ENCODE assay signal across 26 cellular contexts in the genomic region with DNA sequence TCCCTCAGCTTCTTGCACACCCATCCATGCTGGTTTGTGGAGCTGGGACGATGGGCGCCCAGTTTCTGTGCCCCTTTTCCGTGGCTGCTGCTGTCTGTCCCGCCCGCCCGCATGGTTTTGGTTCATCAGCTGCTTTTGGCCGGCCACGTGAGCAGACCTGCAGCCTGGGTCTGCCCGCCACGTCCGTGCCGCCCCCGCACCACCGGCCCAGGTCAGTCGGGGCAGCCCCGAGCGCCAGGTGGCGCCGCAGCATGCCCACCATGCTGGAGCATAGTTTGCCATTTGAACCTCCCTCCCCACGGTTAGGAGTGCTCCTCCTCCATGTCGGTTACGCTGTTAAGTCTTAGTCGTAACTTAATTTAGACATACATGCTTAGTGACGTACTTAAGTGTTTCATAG. TPM values are rescaled to one million over a fixed set of nuclear protein-coding genes. Genes with fewer than 3 reads are reported as not detected.
DNase-seq lines count a peak whose midpoint lies in the region; ATAC-seq and TF ChIP-seq lines count a peak whose summit lies in the region.
"Had no signal": no experiment of that assay in that cellular context is flagged by ENCODE, and none has a peak within 500 bp of the region (broad histone marks: within the 10 kb centered on the region; RNA-seq: fewer than 3 reads in every experiment).

No MANE protein-coding gene starts in this region.

- peaks cover 84% of the 10 kb centered on the region for H3K36me3 Mint-ChIP-seq in GM23338 (ENCODE audit: low read depth)
- H3K36me3 Mint-ChIP-seq in endodermal cell (ENCODE audit: low read depth) = peaks cover 53% of the 10 kb centered on the region
- peaks cover 18% of the 10 kb centered on the region for H3K36me3 Mint-ChIP-seq in progenitor cell of endocrine pancreas (ENCODE audit: insufficient read depth)
- H3K36me3 Mint-ChIP-seq in naive thymus-derived CD8-positive, alpha-beta T cell = peaks cover 0 to 76% (median 14%) of the 10 kb centered on the region in 3 donors
- H3K36me3 Mint-ChIP-seq: IgD-negative memory B cell had no signal

- H3K4me1 ChIP-seq in GM23338 (ENCODE audit: insufficient read depth) (no peaks in the 10 kb centered on the region; the same call in 1 of the 2 replicates), OCI-LY7 (ENCODE audit: insufficient read depth, low read length, poor library complexity, severe bottlenecking) (no peaks in the 10 kb centered on the region), endodermal cell (ENCODE audit: control insufficient read depth, insufficient read depth, low read length) (no peaks in the 10 kb centered on the region)
- H3K4me1 ChIP-seq: HAP-1 had no signal

- H2AFZ ChIP-seq in GM23338 (no peak overlapping the region), OCI-LY7 (ENCODE audit: low read length) (no peak overlapping the region)

- H3F3A ChIP-seq in GM23338 (replicated peaks; ENCODE audit: low read depth) = peaks cover 47% of the 10 kb centered on the region

- no peaks in the 10 kb centered on the region for H3K9me2 ChIP-seq in GM23338 (ENCODE audit: insufficient read depth)
- H3K9me2 ChIP-seq in OCI-LY7 (ENCODE audit: insufficient read depth, low read length) = no peaks in the 10 kb centered on the region

- DNase-seq in GM23338 (ENCODE audit: low spot score) (no peak), OCI-LY7 (ENCODE audit: low spot score) (no peak), endodermal cell (no peak), progenitor cell of endocrine pancreas (ENCODE audit: low spot score, unreplicated experiment) (no peak), NCI-H128 (lab: John Stamatoyannopoulos, UW; ENCODE audit: unreplicated experiment) (no peak), NCI-H524 treated with DMSO at 0.1 percent for 48 hours (lab: John Stamatoyannopoulos, UW) (no peak)
- no peak for DNase-seq in activated CD8-positive, alpha-beta memory T cell treated with anti-CD3 and anti-CD28 coated beads, Interleukin-2, amount 50 U/mL, for 48 hours
- no peak for DNase-seq in naive thymus-derived CD8-positive, alpha-beta T cell
- DNase-seq: activated CD4-positive, alpha-beta T cell treated with anti-CD3 and anti-CD28 coated beads for 48 hours; activated naive CD4-positive, alpha-beta T cell; activated T-cell treated with anti-CD3 and anti-CD28 coated beads, Interleukin-2, amount 50 U/mL, for 4 hours; brain microvascular endothelial cell; heart right ventricle; mammary epithelial cell; NCI-H1092 treated with DMSO at 0.1 percent for 48 hours; NCI-H2029 treated with DMSO at 0.1 percent for 48 hours; NCI-H2227 treated with DMSO at 0.1 percent for 48 hours; NCI-H774; posterior cingulate gyrus; stimulated activated CD4-positive, alpha-beta T cell treated with anti-CD3 and anti-CD28 coated beads, Interleukin-15, amount 100 ng/mL, for 24 hours; stimulated activated naive CD4-positive, alpha-beta T cell treated with Interleukin-2 at 50 U/mL for 16 hours had no signal

- no peak overlapping the region for H3K4me3 Mint-ChIP-seq in GM23338
- no peak overlapping the region for H3K4me3 Mint-ChIP-seq in endodermal cell
- H3K4me3 Mint-ChIP-seq in progenitor cell of endocrine pancreas (ENCODE audit: low read depth) = no peak overlapping the region
- no peak overlapping the region for H3K4me3 Mint-ChIP-seq in naive thymus-derived CD8-positive, alpha-beta T cell
- H3K4me3 Mint-ChIP-seq: activated T-cell treated with anti-CD3 and anti-CD28 coated beads, Interleukin-2, amount 50 U/mL, for 4 hours had no signal

- CTCF ChIA-PET in OCI-LY7 (lab: Charles Lee; ENCODE audit: unreplicated experiment) = no interaction called here

- ATAC-seq in GM23338 = peak; percentile 32
- ATAC-seq in naive thymus-derived CD8-positive, alpha-beta T cell = no peak
- ATAC-seq: activated T-cell treated with anti-CD3 and anti-CD28 coated beads, Interleukin-2, amount 50 U/mL, for 4 hours; heart right ventricle had no signal

- H3K27ac Mint-ChIP-seq in GM23338 = no peak overlapping the region; the same call in 1 of the 2 replicates
- H3K27ac Mint-ChIP-seq in endodermal cell = peak overlapping the region; percentile 69
- H3K27ac Mint-ChIP-seq in progenitor cell of endocrine pancreas = peak overlapping the region; percentile 30
- no peak overlapping the region for H3K27ac Mint-ChIP-seq in naive thymus-derived CD8-positive, alpha-beta T cell

- TF ChIP-seq CTCF in GM23338 (conservative IDR thresholded peaks at IDR 0.05; ENCODE audit: low read depth in 2 of 2) = peak; percentile 29 to 58
- peak; percentile 53 for TF ChIP-seq CTCF in OCI-LY7 (conservative IDR thresholded peaks at IDR 0.05; ENCODE audit: low read length)
- TF ChIP-seq CTCF in endodermal cell (conservative IDR thresholded peaks at IDR 0.05) = peak; percentile 37
- TF ChIP-seq CTCF in progenitor cell of endocrine pancreas (IDR thresholded peaks at IDR 0.05; ENCODE audit: unreplicated experiment) = no peak

- H3K4me1 Mint-ChIP-seq in GM23338 = peaks cover 30% of the 10 kb centered on the region
- no peaks in the 10 kb centered on the region for H3K4me1 Mint-ChIP-seq in endodermal cell
- H3K4me1 Mint-ChIP-seq in progenitor cell of endocrine pancreas (ENCODE audit: low read depth) = peaks cover 20% of the 10 kb centered on the region
- peaks cover 0 to 6% (median 0%) of the 10 kb centered on the region in 4 donors for H3K4me1 Mint-ChIP-seq in naive thymus-derived CD8-positive, alpha-beta T cell

- H3K9me3 Mint-ChIP-seq in GM23338 (no peaks in the 10 kb centered on the region), endodermal cell (no peaks in the 10 kb centered on the region), progenitor cell of endocrine pancreas (ENCODE audit: low read depth) (no peaks in the 10 kb centered on the region)
- H3K9me3 Mint-ChIP-seq in naive thymus-derived CD8-positive, alpha-beta T cell = no peaks in the 10 kb centered on the region
- H3K9me3 Mint-ChIP-seq: activated T-cell treated with anti-CD3 and anti-CD28 coated beads, Interleukin-2, amount 50 U/mL, for 4 hours; IgD-negative memory B cell had no signal

- H3K9ac ChIP-seq in endodermal cell (ENCODE audit: extremely low read depth, low read length, poor library complexity, severe bottlenecking) = no peak overlapping the region

- BruUV-seq in OCI-LY7 (replicated peaks; lab: Mats Ljungman, UMichigan) = TSS peak; percentile 22

- H3K36me3 ChIP-seq in GM23338 (ENCODE audit: insufficient read depth) (peaks cover 49% of the 10 kb centered on the region), OCI-LY7 (ENCODE audit: insufficient read depth, low read length) (peaks cover 94% of the 10 kb centered on the region), endodermal cell (ENCODE audit: control insufficient read depth, insufficient read depth, low read length) (peaks cover 84% of the 10 kb centered on the region)

- H3K27ac ChIP-seq in GM23338 (ENCODE audit: low read depth) = 0 out of 2 replicates have a peak overlapping the region, but pooled peaks have one; percentile 55
- H3K27ac ChIP-seq in OCI-LY7 (ENCODE audit: low read depth, low read length, poor library complexity, severe bottlenecking) = no peak overlapping the region
- no peak overlapping the region for H3K27ac ChIP-seq in endodermal cell (ENCODE audit: low read depth, low read length)
- H3K27ac ChIP-seq: brain microvascular endothelial cell, epithelial cell of prostate, heart right ventricle, thoracic aorta had no signal

- no peak overlapping the region for H3K4me2 ChIP-seq in GM23338
- no peak overlapping the region for H3K4me2 ChIP-seq in OCI-LY7 (ENCODE audit: low read length)

- POLR2A ChIA-PET in OCI-LY7 (lab: Charles Lee) = no interaction called here
- POLR2A ChIA-PET in naive thymus-derived CD8-positive, alpha-beta T cell (lab: Charles Lee) = no interaction called here

- H3K79me2 ChIP-seq in GM23338 (replicated peaks; ENCODE audit: insufficient read depth) = peaks cover 79% of the 10 kb centered on the region
- H3K79me2 ChIP-seq in OCI-LY7 (ENCODE audit: insufficient read depth, low read depth, low read length) = peaks cover 4% of the 10 kb centered on the region; the same call in 1 of the 2 replicates

- H3K9me3 ChIP-seq in OCI-LY7 (ENCODE audit: low read length) = no peaks in the 10 kb centered on the region
- H3K9me3 ChIP-seq in endodermal cell (ENCODE audit: control insufficient read depth, low read length) = no peaks in the 10 kb centered on the region
- H3K9me3 ChIP-seq: HAP-1, heart right ventricle, thoracic aorta had no signal

- no peaks in the 10 kb centered on the region for H3K27me3 ChIP-seq in GM23338 (ENCODE audit: insufficient read depth)
- no peaks in the 10 kb centered on the region for H3K27me3 ChIP-seq in endodermal cell (ENCODE audit: control insufficient read depth, insufficient read depth, low read length, poor library complexity, severe bottlenecking)
- H3K27me3 ChIP-seq: brain microvascular endothelial cell, heart right ventricle had no signal

- intact Hi-C loops in OCI-LY7 (cut with micrococcal nuclease; ENCODE audit: unreplicated experiment) = no loop called here

- WGBS in endodermal cell (ENCODE audit: insufficient coverage in 1 of 2, insufficient read length in 1 of 2), 2 experiments = 93% methylated on average over 16 to 24 of the region's 24 CpGs

- H3K27me3 Mint-ChIP-seq in GM23338 (ENCODE audit: insufficient read depth, low read depth, poor library complexity) (peaks cover 4% of the 10 kb centered on the region), endodermal cell (ENCODE audit: insufficient read depth) (no peaks in the 10 kb centered on the region), progenitor cell of endocrine pancreas (no peaks in the 10 kb centered on the region)
- H3K27me3 Mint-ChIP-seq in naive thymus-derived CD8-positive, alpha-beta T cell = no peaks in the 10 kb centered on the region
- H3K27me3 Mint-ChIP-seq: IgD-negative memory B cell had no signal

- H4K20me1 ChIP-seq in GM23338 (replicated peaks; ENCODE audit: insufficient read depth) (peaks cover 50% of the 10 kb centered on the region), OCI-LY7 (ENCODE audit: insufficient read depth, low read length) (peaks cover 9% of the 10 kb centered on the region; the same call in 1 of the 2 replicates)

- H3K4me3 ChIP-seq in GM23338 = no peak overlapping the region
- H3K4me3 ChIP-seq in OCI-LY7 (ENCODE audit: low read depth, low read length, poor library complexity, severe bottlenecking) = no peak overlapping the region
- no peak overlapping the region for H3K4me3 ChIP-seq in endodermal cell (ENCODE audit: low read length)
- H3K4me3 ChIP-seq: HAP-1, heart right ventricle, thoracic aorta had no signal

RNA-seq across cellular contexts. Expression of a gene that starts 15.3 kb away (rescaled TPM):
- 2,953 and 3,723 TPM in 2 replicates for total RNA-seq in GM23338 (2014; rRNA removed; shearing (Covaris generic))
- polyA plus RNA-seq in GM23338 (2016; fragmentation: Nextera tagmentation; extraction: Ambion mirVana) = 3,861 and 4,267 TPM in 2 replicates
- total RNA-seq in OCI-LY7 (2014; rRNA removed; shearing (Covaris generic)) = 2,068 and 2,241 TPM in 2 replicates
- total RNA-seq in OCI-LY7 (2022) (1,654 and 1,860 TPM in 2 replicates), endodermal cell (1,000 to 10,000 TPM; 1,298 to 1,321 TPM), progenitor cell of endocrine pancreas (917 and 938 TPM in 2 replicates)
- polyA plus RNA-seq in endodermal cell (2013, experiment 1 of 2) = 2,005 TPM
- polyA plus RNA-seq in endodermal cell (2013, experiment 2 of 2) = 1,939 TPM
- 1,000 to 10,000 TPM; 1,886 to 1,928 TPM for total RNA-seq in naive thymus-derived CD8-positive, alpha-beta T cell
- 1,000 to 10,000 TPM; 3,438 to 4,304 (median 3,489) TPM for polyA plus RNA-seq in naive thymus-derived CD8-positive, alpha-beta T cell

RNA-seq across cellular contexts. Expression of a gene that starts 15.6 kb away (rescaled TPM):
- total RNA-seq in GM23338 (2014; rRNA removed; shearing (Covaris generic)) = 180 and 194 TPM in 2 replicates
- 44.1 and 48.1 TPM in 2 replicates for polyA plus RNA-seq in GM23338 (2016; fragmentation: Nextera tagmentation; extraction: Ambion mirVana)
- 170 and 210 TPM in 2 replicates for total RNA-seq in OCI-LY7 (2014; rRNA removed; shearing (Covaris generic))
- total RNA-seq in OCI-LY7 (2022) (373 and 383 TPM in 2 replicates), endodermal cell (100 to 1,000 TPM; 154 to 179 TPM), progenitor cell of endocrine pancreas (131 and 136 TPM in 2 replicates)
- polyA plus RNA-seq in endodermal cell (2013, experiment 1 of 2) = 94.3 TPM
- polyA plus RNA-seq in endodermal cell (2013, experiment 2 of 2) = 85.7 TPM
- 100 to 1,000 TPM; 166 TPM for total RNA-seq in naive thymus-derived CD8-positive, alpha-beta T cell
- polyA plus RNA-seq in naive thymus-derived CD8-positive, alpha-beta T cell = 1 to 10 TPM; 5.9 to 8.5 (median 7.5) TPM

RNA-seq across cellular contexts. Expression of a gene that starts 21.6 kb away (rescaled TPM):
- total RNA-seq in GM23338 (2014; rRNA removed; shearing (Covaris generic)) = 21.5 and 27.3 TPM in 2 replicates
- 33.6 and 36.9 TPM in 2 replicates for polyA plus RNA-seq in GM23338 (2016; fragmentation: Nextera tagmentation; extraction: Ambion mirVana)
- 9.7 and 14.4 TPM in 2 replicates for total RNA-seq in OCI-LY7 (2014; rRNA removed; shearing (Covaris generic))
- total RNA-seq in OCI-LY7 (2022) (17.6 and 27.5 TPM in 2 replicates), endodermal cell (10 to 100 TPM; 38.4 to 49.6 TPM), progenitor cell of endocrine pancreas (47.0 and 48.5 TPM in 2 replicates)
- 35.0 TPM for polyA plus RNA-seq in endodermal cell (2013, experiment 1 of 2)
- 29.8 TPM for polyA plus RNA-seq in endodermal cell (2013, experiment 2 of 2)
- 10 to 100 TPM; 14.0 to 18.0 TPM for total RNA-seq in naive thymus-derived CD8-positive, alpha-beta T cell
- 10 to 100 TPM; 29.4 to 33.6 (median 30.7) TPM for polyA plus RNA-seq in naive thymus-derived CD8-positive, alpha-beta T cell

RNA-seq across cellular contexts. Expression of a gene that starts 27.0 kb away (rescaled TPM):
- total RNA-seq in GM23338 (2014; rRNA removed; shearing (Covaris generic)) = 14.3 and 18.3 TPM in 2 replicates
- 1.4 TPM in 2 replicates for polyA plus RNA-seq in GM23338 (2016; fragmentation: Nextera tagmentation; extraction: Ambion mirVana)
- total RNA-seq in OCI-LY7 (2014; rRNA removed; shearing (Covaris generic)) = 0.23 and 0.57 TPM in 2 replicates
- total RNA-seq in OCI-LY7 (2022) = 2.4 and 5.5 TPM in 2 replicates
- total RNA-seq in endodermal cell = under 1 TPM; 0.38 to 0.57 TPM
- polyA plus RNA-seq in endodermal cell (2013, experiment 1 of 2) = 23.2 TPM
- polyA plus RNA-seq in endodermal cell (2013, experiment 2 of 2) = 22.1 TPM
- total RNA-seq in progenitor cell of endocrine pancreas = 5.2 and 5.8 TPM in 2 replicates
- under 1 TPM; 0.08 to 0.29 TPM for total RNA-seq in naive thymus-derived CD8-positive, alpha-beta T cell
- not detected for polyA plus RNA-seq in naive thymus-derived CD8-positive, alpha-beta T cell
- total RNA-seq: RPMI7951 had no signal

RNA-seq across cellular contexts. Expression of a gene that starts 39.2 kb away (rescaled TPM):
- total RNA-seq in GM23338 (2014; rRNA removed; shearing (Covaris generic)) = 128 and 132 TPM in 2 replicates
- polyA plus RNA-seq in GM23338 (2016; fragmentation: Nextera tagmentation; extraction: Ambion mirVana) = 201 and 203 TPM in 2 replicates
- 125 and 132 TPM in 2 replicates for total RNA-seq in OCI-LY7 (2014; rRNA removed; shearing (Covaris generic))
- 147 and 148 TPM in 2 replicates for total RNA-seq in OCI-LY7 (2022)
- 10 to 100 TPM; 57.0 to 62.5 TPM for total RNA-seq in endodermal cell
- polyA plus RNA-seq in endodermal cell (2013, experiment 1 of 2) = 87.8 TPM
- polyA plus RNA-seq in endodermal cell (2013, experiment 2 of 2) = 64.6 TPM
- 56.8 and 62.4 TPM in 2 replicates for total RNA-seq in progenitor cell of endocrine pancreas
- total RNA-seq in naive thymus-derived CD8-positive, alpha-beta T cell = 10 to 100 TPM; 65.3 to 74.3 TPM
- 100 to 1,000 TPM; 211 to 233 (median 215) TPM for polyA plus RNA-seq in naive thymus-derived CD8-positive, alpha-beta T cell

Comparison
In these comparisons a context has a peak if more than half of its experiments do, and no peak if none do; other contexts are left out.
1. H3K27ac Mint-ChIP-seq: peak in endodermal cell (single experiment) and progenitor cell of endocrine pancreas (single experiment); none in GM23338 (single experiment) and naive thymus-derived CD8-positive, alpha-beta T cell (0 of 10).